In the genomic region with DNA sequence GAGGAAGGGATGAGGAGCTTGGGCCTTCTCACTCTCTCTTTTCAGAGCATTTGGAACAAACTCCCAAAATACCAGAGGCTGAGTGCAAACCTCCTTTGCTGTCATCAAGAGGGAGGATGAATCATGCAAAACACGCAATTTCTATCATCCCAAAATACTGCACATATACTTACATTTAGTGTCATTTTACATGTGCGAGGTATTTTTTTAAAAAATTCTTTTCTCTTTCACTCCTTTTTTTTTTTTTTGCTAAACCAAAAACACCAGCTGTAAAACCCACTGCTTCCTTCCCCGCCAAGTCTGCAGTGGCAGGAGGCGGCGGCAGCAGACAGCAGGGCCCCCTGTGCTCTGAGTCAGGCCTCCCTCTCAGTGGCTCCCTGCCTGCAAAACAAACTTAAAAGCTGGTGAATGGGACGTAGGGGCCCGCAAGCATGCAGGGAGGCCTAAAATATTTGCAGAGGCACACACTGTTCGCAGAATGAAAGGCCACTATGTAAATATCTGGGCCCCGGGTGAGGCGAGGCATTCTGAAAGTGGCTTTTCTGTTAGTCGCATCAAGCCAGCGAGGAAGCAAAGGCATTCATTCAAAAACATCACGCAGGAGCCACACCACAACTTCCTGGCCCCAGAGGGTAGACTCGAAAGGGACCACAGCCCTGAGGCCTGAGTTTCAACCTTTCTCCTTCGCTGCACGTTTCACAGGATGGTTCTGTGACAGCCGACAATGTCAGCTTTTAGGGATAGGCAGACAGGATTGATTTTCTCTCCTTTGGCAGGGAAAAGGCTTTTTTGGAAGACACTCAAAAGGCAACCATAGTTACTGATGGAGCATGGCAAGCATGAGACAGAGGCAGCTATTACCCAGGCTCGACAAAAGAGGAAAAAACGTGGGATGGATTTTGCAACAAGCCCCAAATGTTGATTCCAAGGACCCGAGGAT, we compare ENCODE assay signal across 8 cellular contexts.
DNase-seq lines count a peak whose midpoint lies in the region; ATAC-seq and TF ChIP-seq lines count a peak whose summit lies in the region.

No MANE protein-coding gene starts in this region.

- H3K4me3 ChIP-seq in suprapubic skin, result peak overlapping the region; percentile 14

- no peaks in the 10 kb centered on the region for H3K27me3 ChIP-seq in suprapubic skin

- WGBS in suprapubic skin, result 46% methylated on average over 20 of the region's 20 CpGs

- peak overlapping the region; percentile 93 for H3K27ac Mint-ChIP-seq in activated T-cell treated with anti-CD3 and anti-CD28 coated beads, Interleukin-2, amount 50 U/mL, for 24 hours

- H3K9me3 Mint-ChIP-seq in activated T-cell treated with anti-CD3 and anti-CD28 coated beads, Interleukin-2, amount 50 U/mL, for 24 hours, result no peaks in the 10 kb centered on the region

- peak overlapping the region; percentile 78 for H3K27ac ChIP-seq in suprapubic skin

- peaks cover 35% of the 10 kb centered on the region for H3K4me1 ChIP-seq in suprapubic skin

- H3K4me3 Mint-ChIP-seq in activated T-cell treated with anti-CD3 and anti-CD28 coated beads, Interleukin-2, amount 50 U/mL, for 24 hours, result peak overlapping the region; percentile 56

- TF ChIP-seq EP300 in suprapubic skin (IDR thresholded peaks at IDR 0.05), result no peak

- peak; percentile 36 to 58 for DNase-seq in NOMO-1 (lab: John Stamatoyannopoulos, UW; ENCODE audit: unreplicated experiment in 2 of 2)
- peak; percentile 81 for DNase-seq in activated T-cell treated with anti-CD3 and anti-CD28 coated beads, Interleukin-2, amount 50 U/mL, for 24 hours
- DNase-seq in fibroblast of gingiva (ENCODE audit: low read depth), result peak; percentile 87
- DNase-seq in nucleus accumbens (lab: John Stamatoyannopoulos, UW), result peak in 50 of 56 donors; percentile 6 to 81 (median 40)
- DNase-seq in suprapubic skin (ENCODE audit: low spot score in 2 of 2), result no peak
- DNase-seq in NCI-H187 treated with DMSO at 0.1 percent for 48 hours (lab: John Stamatoyannopoulos, UW), result no peak

- ATAC-seq in GM18858 (IDR thresholded peaks at IDR 0.05; ENCODE audit: unreplicated experiment), result peak; percentile 87
- peak; percentile 67 for ATAC-seq in HG02970 (IDR thresholded peaks at IDR 0.05; ENCODE audit: low FRiP score, unreplicated experiment)

- no peaks in the 10 kb centered on the region for H3K9me3 ChIP-seq in suprapubic skin

- H3K4me1 Mint-ChIP-seq in activated T-cell treated with anti-CD3 and anti-CD28 coated beads, Interleukin-2, amount 50 U/mL, for 24 hours (ENCODE audit: low read depth), result peaks cover 54% of the 10 kb centered on the region

- H3K36me3 Mint-ChIP-seq in activated T-cell treated with anti-CD3 and anti-CD28 coated beads, Interleukin-2, amount 50 U/mL, for 24 hours (ENCODE audit: low read depth), result no peaks in the 10 kb centered on the region

- H3K27me3 Mint-ChIP-seq in activated T-cell treated with anti-CD3 and anti-CD28 coated beads, Interleukin-2, amount 50 U/mL, for 24 hours, result peaks cover 24% of the 10 kb centered on the region

- H3K36me3 ChIP-seq in suprapubic skin, result no peaks in the 10 kb centered on the region

- no peak for TF ChIP-seq POLR2A in suprapubic skin (IDR thresholded peaks at IDR 0.05)

- TF ChIP-seq CTCF in suprapubic skin (IDR thresholded peaks at IDR 0.05), result no peak

Comparison
In these comparisons a context has a peak if more than half of its experiments do, and no peak if none do; other contexts are left out.
1. DNase-seq: peak in NOMO-1 (2 of 2), activated T-cell treated with anti-CD3 and anti-CD28 coated beads, Interleukin-2, amount 50 U/mL, for 24 hours (single experiment), fibroblast of gingiva (single experiment) and nucleus accumbens (50 of 56); none in suprapubic skin (0 of 2) and NCI-H187 treated with DMSO at 0.1 percent for 48 hours (single experiment).